ENCODE assay signal across 2 cellular contexts in the genomic region with DNA sequence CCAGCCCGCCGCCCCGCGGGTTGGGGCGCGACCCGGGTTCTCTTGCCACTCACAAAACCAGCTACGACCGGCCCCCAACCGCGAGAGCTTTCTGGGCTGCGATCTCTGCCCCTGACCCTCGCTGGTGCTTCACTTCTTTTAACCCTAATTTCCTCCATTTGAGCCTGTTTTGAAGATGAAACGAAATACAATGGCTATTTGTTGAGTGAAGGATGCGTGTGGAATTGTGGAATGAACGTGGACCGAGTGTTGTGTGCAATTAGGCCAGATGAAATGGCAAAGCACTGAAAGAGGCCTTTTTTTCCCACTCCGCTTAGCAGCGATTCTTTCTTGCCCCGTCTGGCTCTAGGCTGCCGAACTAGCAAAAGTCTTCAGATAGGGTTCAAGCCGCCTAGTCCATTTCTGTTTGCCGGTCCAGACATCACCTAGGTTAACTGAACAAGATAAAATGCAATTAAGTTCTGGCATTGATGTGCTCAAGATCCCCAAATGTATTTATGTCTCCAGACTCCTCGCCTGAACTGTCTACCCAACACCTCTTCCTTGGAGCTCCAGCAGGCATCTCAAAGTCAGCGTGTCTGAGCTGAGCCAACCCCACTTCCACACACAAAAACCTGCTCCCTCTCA.
TF ChIP-seq lines count a peak whose summit lies in the region.

No MANE protein-coding gene starts in this region.

TF ChIP-seq in K562, 482 proteins besides CTCF, POLR2A, EP300 and RAD21 (continued from another document and continues in another):
- TF ChIP-seq SAFB2 (IDR thresholded peaks at IDR 0.05; ENCODE audit: borderline replicate concordance, low read depth, low read length, severe bottlenecking) (no peak), GABPA (tag; conservative IDR thresholded peaks at IDR 0.05; ENCODE audit: low read depth) (no peak), HCFC1 (IDR thresholded peaks at IDR 0.05; ENCODE audit: low read depth, low read length) (no peak), ZBTB1 (CRISPR knock-in tag; IDR thresholded peaks at IDR 0.05; ENCODE audit: borderline replicate concordance, low read depth) (no peak), TBP (optimal IDR thresholded peaks at IDR 0.05; ENCODE audit: low read depth, low read length) (no peak), CBX3 (IDR thresholded peaks at IDR 0.05; ENCODE audit: borderline replicate concordance in 1 of 2, low read length in 2 of 2) (no peak), HLTF (IDR thresholded peaks at IDR 0.05) (no peak), ZNF668 (CRISPR knock-in tag; IDR thresholded peaks at IDR 0.05) (no peak), ZSCAN29 (IDR thresholded peaks at IDR 0.05) (no peak), TEAD2 (tag; IDR thresholded peaks at IDR 0.05) (no peak), ZNF280B (CRISPR knock-in tag; IDR thresholded peaks at IDR 0.05) (no peak), ZNF431 (CRISPR knock-in tag; IDR thresholded peaks at IDR 0.05) (no peak), ESRRB (CRISPR knock-in tag; IDR thresholded peaks at IDR 0.05; ENCODE audit: borderline replicate concordance) (no peak), CBFA2T2 (conservative IDR thresholded peaks at IDR 0.05) (no peak), ZBTB5 (IDR thresholded peaks at IDR 0.05) (0 out of 2 replicates have a peak, but pooled peaks have one; percentile 21), KDM4B (IDR thresholded peaks at IDR 0.05; ENCODE audit: borderline replicate concordance in 2 of 2, low read depth in 1 of 2) (no peak)
- TF ChIP-seq, protein P1, sequence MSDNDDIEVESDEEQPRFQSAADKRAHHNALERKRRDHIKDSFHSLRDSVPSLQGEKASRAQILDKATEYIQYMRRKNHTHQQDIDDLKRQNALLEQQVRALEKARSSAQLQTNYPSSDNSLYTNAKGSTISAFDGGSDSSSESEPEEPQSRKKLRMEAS (CRISPR knock-in tag; IDR thresholded peaks at IDR 0.05): no peak
- TF ChIP-seq, protein P2, sequence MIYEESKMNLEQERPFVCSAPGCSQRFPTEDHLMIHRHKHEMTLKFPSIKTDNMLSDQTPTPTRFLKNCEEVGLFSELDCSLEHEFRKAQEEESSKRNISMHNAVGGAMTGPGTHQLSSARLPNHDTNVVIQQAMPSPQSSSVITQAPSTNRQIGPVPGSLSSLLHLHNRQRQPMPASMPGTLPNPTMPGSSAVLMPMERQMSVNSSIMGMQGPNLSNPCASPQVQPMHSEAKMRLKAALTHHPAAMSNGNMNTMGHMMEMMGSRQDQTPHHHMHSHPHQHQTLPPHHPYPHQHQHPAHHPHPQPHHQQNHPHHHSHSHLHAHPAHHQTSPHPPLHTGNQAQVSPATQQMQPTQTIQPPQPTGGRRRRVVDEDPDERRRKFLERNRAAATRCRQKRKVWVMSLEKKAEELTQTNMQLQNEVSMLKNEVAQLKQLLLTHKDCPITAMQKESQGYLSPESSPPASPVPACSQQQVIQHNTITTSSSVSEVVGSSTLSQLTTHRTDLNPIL (CRISPR knock-in tag; IDR thresholded peaks at IDR 0.05): no peak
- TF ChIP-seq, protein P3, sequence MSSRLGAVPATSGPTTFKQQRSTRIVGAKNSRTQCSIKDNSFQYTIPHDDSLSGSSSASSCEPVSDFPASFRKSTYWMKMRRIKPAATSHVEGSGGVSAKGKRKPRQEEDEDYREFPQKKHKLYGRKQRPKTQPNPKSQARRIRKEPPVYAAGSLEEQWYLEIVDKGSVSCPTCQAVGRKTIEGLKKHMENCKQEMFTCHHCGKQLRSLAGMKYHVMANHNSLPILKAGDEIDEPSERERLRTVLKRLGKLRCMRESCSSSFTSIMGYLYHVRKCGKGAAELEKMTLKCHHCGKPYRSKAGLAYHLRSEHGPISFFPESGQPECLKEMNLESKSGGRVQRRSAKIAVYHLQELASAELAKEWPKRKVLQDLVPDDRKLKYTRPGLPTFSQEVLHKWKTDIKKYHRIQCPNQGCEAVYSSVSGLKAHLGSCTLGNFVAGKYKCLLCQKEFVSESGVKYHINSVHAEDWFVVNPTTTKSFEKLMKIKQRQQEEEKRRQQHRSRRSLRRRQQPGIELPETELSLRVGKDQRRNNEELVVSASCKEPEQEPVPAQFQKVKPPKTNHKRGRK (tag; IDR thresholded peaks at IDR 0.05): no peak
- TF ChIP-seq, protein P4, sequence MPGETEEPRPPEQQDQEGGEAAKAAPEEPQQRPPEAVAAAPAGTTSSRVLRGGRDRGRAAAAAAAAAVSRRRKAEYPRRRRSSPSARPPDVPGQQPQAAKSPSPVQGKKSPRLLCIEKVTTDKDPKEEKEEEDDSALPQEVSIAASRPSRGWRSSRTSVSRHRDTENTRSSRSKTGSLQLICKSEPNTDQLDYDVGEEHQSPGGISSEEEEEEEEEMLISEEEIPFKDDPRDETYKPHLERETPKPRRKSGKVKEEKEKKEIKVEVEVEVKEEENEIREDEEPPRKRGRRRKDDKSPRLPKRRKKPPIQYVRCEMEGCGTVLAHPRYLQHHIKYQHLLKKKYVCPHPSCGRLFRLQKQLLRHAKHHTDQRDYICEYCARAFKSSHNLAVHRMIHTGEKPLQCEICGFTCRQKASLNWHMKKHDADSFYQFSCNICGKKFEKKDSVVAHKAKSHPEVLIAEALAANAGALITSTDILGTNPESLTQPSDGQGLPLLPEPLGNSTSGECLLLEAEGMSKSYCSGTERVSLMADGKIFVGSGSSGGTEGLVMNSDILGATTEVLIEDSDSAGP (CRISPR knock-in tag; IDR thresholded peaks at IDR 0.05): peak; percentile 92

TF ChIP-seq in HepG2, 621 proteins besides CTCF, POLR2A, EP300 and RAD21 (continued from another document):
- TF ChIP-seq ETS1 (CRISPR knock-in tag; IDR thresholded peaks at IDR 0.05) (0 out of 2 replicates have a peak, but pooled peaks have one; percentile 2), ZNF543 (CRISPR knock-in tag; IDR thresholded peaks at IDR 0.05) (no peak), ZNF121 (CRISPR knock-in tag; IDR thresholded peaks at IDR 0.05) (peak; percentile 13; the same call in 1 of the 2 replicates), ZNF776 (CRISPR knock-in tag; IDR thresholded peaks at IDR 0.05) (0 out of 2 replicates have a peak, but pooled peaks have one; percentile 10)
- TF ChIP-seq, protein P1 (IDR thresholded peaks at IDR 0.05): peak; percentile 1; the same call in 1 of the 2 replicates
